14 cellular contexts compared by ENCODE assay signal in genomic region chr6:122735618-122736017, GRCh38. TPM values are rescaled to one million over a fixed set of nuclear protein-coding genes. Genes with fewer than 3 reads are reported as not detected.
DNase-seq lines count a peak whose midpoint lies in the region; ATAC-seq, FAIRE-seq and TF ChIP-seq lines count a peak whose summit lies in the region.
"Had no signal": no experiment of that assay in that cellular context is flagged by ENCODE, and none has a peak within 500 bp of the region (broad histone marks: within the 10 kb centered on the region; RNA-seq: fewer than 3 reads in every experiment).

No MANE protein-coding gene starts in this region.

- no peak overlapping the region for H3K27ac ChIP-seq in GM23338 (ENCODE audit: low read depth)
- peak overlapping the region; percentile 99 for H3K27ac ChIP-seq in SJCRH30
- H3K27ac ChIP-seq: left ventricle myocardium inferior had no signal

- H3K79me2 ChIP-seq in GM23338 (replicated peaks; ENCODE audit: insufficient read depth), result no peaks in the 10 kb centered on the region

- H3K4me3 Mint-ChIP-seq in GM23338, result no peak overlapping the region
- no peak overlapping the region for H3K4me3 Mint-ChIP-seq in mesothelial cell of epicardium
- H3K4me3 Mint-ChIP-seq: activated B cell treated with CpG ODN at 0.5 μM for 24 hours; CD4-positive, CD25-positive, alpha-beta regulatory T cell; natural killer cell had no signal

- H3K4me1 ChIP-seq in GM23338 (ENCODE audit: insufficient read depth) (peaks cover 21% of the 10 kb centered on the region), SJCRH30 (peaks cover 31% of the 10 kb centered on the region)
- H3K4me1 ChIP-seq: left ventricle myocardium inferior had no signal

- no peaks in the 10 kb centered on the region for H3F3A ChIP-seq in GM23338 (replicated peaks; ENCODE audit: low read depth)

- no peaks in the 10 kb centered on the region for H3K36me3 Mint-ChIP-seq in GM23338 (ENCODE audit: low read depth)
- H3K36me3 Mint-ChIP-seq in mesothelial cell of epicardium, result no peaks in the 10 kb centered on the region
- H3K36me3 Mint-ChIP-seq: CD4-positive, CD25-positive, alpha-beta regulatory T cell; natural killer cell had no signal

- H3K27me3 Mint-ChIP-seq in GM23338 (ENCODE audit: insufficient read depth, low read depth, poor library complexity) (no peaks in the 10 kb centered on the region), mesothelial cell of epicardium (ENCODE audit: low read depth) (no peaks in the 10 kb centered on the region)
- H3K27me3 Mint-ChIP-seq: CD4-positive, CD25-positive, alpha-beta regulatory T cell had no signal

- H3K27me3 ChIP-seq in GM23338 (ENCODE audit: insufficient read depth) (no peaks in the 10 kb centered on the region), SJCRH30 (no peaks in the 10 kb centered on the region)

- no peaks in the 10 kb centered on the region for H3K9me3 ChIP-seq in SJCRH30 (replicated peaks)
- H3K9me3 ChIP-seq: left ventricle myocardium inferior had no signal

- no peak for ATAC-seq in GM23338
- ATAC-seq: natural killer cell had no signal

- peaks cover 29% of the 10 kb centered on the region for H3K4me1 Mint-ChIP-seq in GM23338
- peaks cover 25% of the 10 kb centered on the region for H3K4me1 Mint-ChIP-seq in mesothelial cell of epicardium
- H3K4me1 Mint-ChIP-seq: activated B cell treated with CpG ODN at 0.5 μM for 24 hours; CD4-positive, CD25-positive, alpha-beta regulatory T cell; natural killer cell had no signal

- H3K9me2 ChIP-seq in GM23338 (ENCODE audit: insufficient read depth), result no peaks in the 10 kb centered on the region

- H3K36me3 ChIP-seq in GM23338 (ENCODE audit: insufficient read depth) (no peaks in the 10 kb centered on the region), SJCRH30 (no peaks in the 10 kb centered on the region)
- H3K36me3 ChIP-seq: left ventricle myocardium inferior had no signal

- DNase-seq in GM23338 (ENCODE audit: low spot score), result no peak
- peak; percentile 73 for DNase-seq in NCI-H2029 treated with DMSO at 0.1 percent for 48 hours (lab: John Stamatoyannopoulos, UW)
- DNase-seq in SJCRH30, result peak; percentile 73 to 94
- DNase-seq in mesothelial cell of epicardium (ENCODE audit: low spot score in 2 of 2, unreplicated experiment in 2 of 2), result no peak
- DNase-seq in dedifferentiated amniotic fluid mesenchymal stem cell (ENCODE audit: extremely low spot score), result no peak
- DNase-seq in ecto neural progenitor cell (ENCODE audit: low spot score), result no peak
- DNase-seq in GM19239 (ENCODE audit: insufficient read length, low spot score), result no peak
- DNase-seq in iPS-NIHi7 (ENCODE audit: extremely low spot score), result no peak
- DNase-seq: activated B cell treated with CpG ODN at 0.5 μM for 24 hours; CD4-positive, CD25-positive, alpha-beta regulatory T cell; IMR-90; left ventricle myocardium inferior; natural killer cell; substantia nigra had no signal

- FAIRE-seq in GM19239 (lab: Jason Lieb, UNC), result no peak

- H2AFZ ChIP-seq in GM23338, result no peak overlapping the region

- no peaks in the 10 kb centered on the region for H4K20me1 ChIP-seq in GM23338 (replicated peaks; ENCODE audit: insufficient read depth)

- H3K27ac Mint-ChIP-seq in GM23338, result no peak overlapping the region
- H3K27ac Mint-ChIP-seq in mesothelial cell of epicardium, result peak overlapping the region; percentile 86
- H3K27ac Mint-ChIP-seq: activated B cell treated with CpG ODN at 0.5 μM for 24 hours; CD4-positive, CD25-positive, alpha-beta regulatory T cell; natural killer cell had no signal

- no peak for TF ChIP-seq CTCF in GM23338 (conservative IDR thresholded peaks at IDR 0.05; ENCODE audit: low read depth in 2 of 2)
- no peak for TF ChIP-seq CTCF in mesothelial cell of epicardium (IDR thresholded peaks at IDR 0.05; ENCODE audit: unreplicated experiment)

- H3K9me3 Mint-ChIP-seq in GM23338, result no peaks in the 10 kb centered on the region
- no peaks in the 10 kb centered on the region for H3K9me3 Mint-ChIP-seq in mesothelial cell of epicardium
- H3K9me3 Mint-ChIP-seq: activated B cell treated with CpG ODN at 0.5 μM for 24 hours, natural killer cell had no signal

- H3K4me3 ChIP-seq in GM23338 (no peak overlapping the region), SJCRH30 (peak overlapping the region; percentile 40)
- H3K4me3 ChIP-seq: left ventricle myocardium inferior had no signal

- peak overlapping the region; percentile 58; the same call in 1 of the 2 replicates for H3K4me2 ChIP-seq in GM23338

TF ChIP-seq in GM23338, 12 proteins besides CTCF, POLR2A, EP300 and RAD21 (continues in another document):
- TF ChIP-seq EZH2 (IDR thresholded peaks at IDR 0.05; ENCODE audit: low read depth, unreplicated experiment) (no peak), STAT1 (IDR thresholded peaks at IDR 0.05; ENCODE audit: unreplicated experiment) (no peak), JUNB (IDR thresholded peaks at IDR 0.05; ENCODE audit: unreplicated experiment) (no peak), ZNF331 (CRISPR knock-in tag; IDR thresholded peaks at IDR 0.05; ENCODE audit: low read depth) (no peak), NANOG (IDR thresholded peaks at IDR 0.05; ENCODE audit: borderline replicate concordance) (no peak)
- TF ChIP-seq, protein P1, sequence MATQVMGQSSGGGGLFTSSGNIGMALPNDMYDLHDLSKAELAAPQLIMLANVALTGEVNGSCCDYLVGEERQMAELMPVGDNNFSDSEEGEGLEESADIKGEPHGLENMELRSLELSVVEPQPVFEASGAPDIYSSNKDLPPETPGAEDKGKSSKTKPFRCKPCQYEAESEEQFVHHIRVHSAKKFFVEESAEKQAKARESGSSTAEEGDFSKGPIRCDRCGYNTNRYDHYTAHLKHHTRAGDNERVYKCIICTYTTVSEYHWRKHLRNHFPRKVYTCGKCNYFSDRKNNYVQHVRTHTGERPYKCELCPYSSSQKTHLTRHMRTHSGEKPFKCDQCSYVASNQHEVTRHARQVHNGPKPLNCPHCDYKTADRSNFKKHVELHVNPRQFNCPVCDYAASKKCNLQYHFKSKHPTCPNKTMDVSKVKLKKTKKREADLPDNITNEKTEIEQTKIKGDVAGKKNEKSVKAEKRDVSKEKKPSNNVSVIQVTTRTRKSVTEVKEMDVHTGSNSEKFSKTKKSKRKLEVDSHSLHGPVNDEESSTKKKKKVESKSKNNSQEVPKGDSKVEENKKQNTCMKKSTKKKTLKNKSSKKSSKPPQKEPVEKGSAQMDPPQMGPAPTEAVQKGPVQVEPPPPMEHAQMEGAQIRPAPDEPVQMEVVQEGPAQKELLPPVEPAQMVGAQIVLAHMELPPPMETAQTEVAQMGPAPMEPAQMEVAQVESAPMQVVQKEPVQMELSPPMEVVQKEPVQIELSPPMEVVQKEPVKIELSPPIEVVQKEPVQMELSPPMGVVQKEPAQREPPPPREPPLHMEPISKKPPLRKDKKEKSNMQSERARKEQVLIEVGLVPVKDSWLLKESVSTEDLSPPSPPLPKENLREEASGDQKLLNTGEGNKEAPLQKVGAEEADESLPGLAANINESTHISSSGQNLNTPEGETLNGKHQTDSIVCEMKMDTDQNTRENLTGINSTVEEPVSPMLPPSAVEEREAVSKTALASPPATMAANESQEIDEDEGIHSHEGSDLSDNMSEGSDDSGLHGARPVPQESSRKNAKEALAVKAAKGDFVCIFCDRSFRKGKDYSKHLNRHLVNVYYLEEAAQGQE (IDR thresholded peaks at IDR 0.05; ENCODE audit: unreplicated experiment), result no peak

RNA-seq across cellular contexts. Expression of gene FABP7, which starts 43.9 kb away (rescaled TPM):
- 5.2 and 6.6 TPM in 2 replicates for total RNA-seq in GM23338 (2014; rRNA removed; shearing (Covaris generic))
- 14.5 and 15.7 TPM in 2 replicates for polyA plus RNA-seq in GM23338 (2016; fragmentation: Nextera tagmentation; extraction: Ambion mirVana)
- 1.6 and 1.7 TPM in 2 replicates for total RNA-seq in SJCRH30 (2014; rRNA removed; shearing (Covaris generic))
- 2.9 to 4.0 TPM (median 3.9 TPM) in 3 replicates for total RNA-seq in mesothelial cell of epicardium
- total RNA-seq: activated B cell treated with CpG ODN at 0.5 μM for 24 hours; CD4-positive, CD25-positive, alpha-beta regulatory T cell; IMR-90; left ventricle myocardium inferior; natural killer cell had no signal
- polyA plus RNA-seq: CD4-positive, CD25-positive, alpha-beta regulatory T cell; IMR-90 had no signal

RNA-seq across cellular contexts. Expression of gene SMPDL3A, which starts 53.4 kb away (rescaled TPM):
- total RNA-seq in GM23338 (2014; rRNA removed; shearing (Covaris generic)), result 3.0 and 6.3 TPM in 2 replicates
- polyA plus RNA-seq in GM23338 (2016; fragmentation: Nextera tagmentation; extraction: Ambion mirVana), result 3.5 and 5.1 TPM in 2 replicates
- 22.8 and 27.8 TPM in 2 replicates for total RNA-seq in SJCRH30 (2014; rRNA removed; shearing (Covaris generic))
- 55.2 to 58.9 TPM (median 57.3 TPM) in 3 replicates for total RNA-seq in mesothelial cell of epicardium
- total RNA-seq: CD4-positive, CD25-positive, alpha-beta regulatory T cell had no signal

Comparison
In these comparisons a context has a peak if more than half of its experiments do, and no peak if none do; other contexts are left out.
1. DNase-seq: peak in NCI-H2029 treated with DMSO at 0.1 percent for 48 hours (single experiment) and SJCRH30 (2 of 2); none in GM23338 (single experiment), mesothelial cell of epicardium (0 of 2), dedifferentiated amniotic fluid mesenchymal stem cell (single experiment), ecto neural progenitor cell (single experiment), GM19239 (single experiment) and iPS-NIHi7 (single experiment).